Comparison of ENCODE assay signal across 1 cellular context in the genomic region with DNA sequence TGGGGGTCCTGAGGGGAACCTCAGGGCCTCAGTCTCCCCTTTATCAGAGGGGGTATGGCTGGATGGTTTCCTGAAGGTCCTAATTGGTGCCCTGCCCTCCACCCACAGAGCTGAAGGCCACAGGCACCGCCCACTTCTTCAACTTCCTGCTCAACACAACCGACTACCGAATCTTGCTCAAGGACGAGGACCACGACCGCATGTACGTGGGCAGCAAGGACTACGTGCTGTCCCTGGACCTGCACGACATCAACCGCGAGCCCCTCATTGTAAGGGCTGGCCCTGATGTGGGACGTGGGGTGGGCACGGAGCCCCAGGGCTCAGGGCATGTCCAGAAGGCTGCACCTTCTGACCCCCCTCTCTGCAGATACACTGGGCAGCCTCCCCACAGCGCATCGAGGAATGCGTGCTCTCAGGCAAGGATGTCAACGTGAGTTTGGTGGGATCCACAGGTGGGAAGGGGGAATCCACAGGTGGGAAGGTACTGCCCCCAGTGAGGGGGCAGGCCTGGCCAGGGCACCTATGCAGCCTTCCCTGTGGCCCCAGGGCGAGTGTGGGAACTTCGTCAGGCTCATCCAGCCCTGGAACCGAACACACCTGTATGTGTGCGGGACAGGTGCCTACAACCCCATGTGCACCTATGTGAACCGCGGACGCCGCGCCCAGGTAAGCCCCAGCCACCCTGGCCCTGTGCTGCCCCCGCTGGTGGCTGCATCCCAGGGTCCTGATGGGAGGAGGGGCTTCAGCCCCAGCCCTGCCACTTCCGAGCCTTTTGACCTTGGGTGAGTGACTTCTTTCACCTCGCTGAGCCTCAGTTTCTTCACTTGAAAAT.
TF ChIP-seq lines count a peak whose summit lies in the region.

No MANE protein-coding gene starts in this region.

TF ChIP-seq in GM23338, 12 proteins besides CTCF, POLR2A, EP300 and RAD21:
- TF ChIP-seq ZNF462 (CRISPR knock-in tag; IDR thresholded peaks at IDR 0.05), result no peak
TF ChIP-seq in GM23338: peak in this region for 0.
